In the genomic region with DNA sequence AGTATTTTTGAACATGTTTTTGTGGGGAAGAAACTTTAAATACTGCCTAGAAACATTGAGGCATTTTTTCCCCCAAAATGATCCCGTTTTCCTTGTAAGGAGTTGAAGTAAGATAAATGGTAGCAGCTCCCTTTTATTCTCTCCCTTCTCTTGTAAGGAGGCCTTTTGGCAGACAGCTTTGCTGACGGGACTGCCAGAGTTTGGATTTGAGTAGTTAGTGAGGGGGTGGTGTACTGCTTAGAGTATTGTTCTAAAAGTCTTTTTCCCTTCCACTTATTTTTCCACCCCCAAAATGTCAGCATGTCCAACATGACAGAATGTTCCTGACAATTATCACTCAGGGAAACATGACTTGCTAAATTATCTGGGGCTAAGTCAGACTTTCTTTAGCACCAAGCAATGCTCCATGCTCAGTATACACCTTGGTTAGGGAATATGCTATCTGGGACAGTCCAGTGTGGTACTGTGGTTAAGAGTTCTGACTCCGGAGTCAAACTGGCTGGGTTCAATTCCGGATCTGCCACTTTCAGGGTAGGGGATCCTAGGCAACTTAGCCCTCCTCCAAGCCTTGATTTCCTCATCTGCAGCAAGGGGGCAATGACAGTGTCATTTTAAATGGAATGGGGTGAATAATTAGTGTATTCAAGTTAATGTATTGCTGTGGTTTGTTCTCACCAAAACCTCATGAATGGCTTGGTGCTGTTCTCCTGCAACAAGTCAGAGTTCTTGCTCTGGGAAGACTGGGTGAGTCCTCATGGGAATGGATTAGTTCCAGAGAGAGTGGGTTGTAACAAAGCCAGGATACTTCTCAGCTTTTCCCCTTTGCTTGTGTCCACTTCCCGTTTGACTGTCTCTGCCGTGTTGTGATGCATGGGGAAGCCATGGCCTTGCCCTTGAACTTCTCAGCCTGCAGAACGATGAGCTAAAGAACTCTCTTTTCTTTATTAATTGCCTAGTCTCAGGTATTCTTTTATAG, we compare ENCODE assay signal across 11 cellular contexts.
DNase-seq lines count a peak whose midpoint lies in the region; ATAC-seq and TF ChIP-seq lines count a peak whose summit lies in the region.
"Had no signal": no experiment of that assay in that cellular context is flagged by ENCODE, and none has a peak within 500 bp of the region (broad histone marks: within the 10 kb centered on the region; RNA-seq: fewer than 3 reads in every experiment).

No MANE protein-coding gene starts in this region.

- H3K36me3 ChIP-seq in adipocyte (ENCODE audit: control insufficient read depth, insufficient read depth, low read length, severe bottlenecking) (no peaks in the 10 kb centered on the region), fibroblast of lung (ENCODE audit: control insufficient read depth, insufficient read depth, low read length) (peaks cover 2% of the 10 kb centered on the region), aorta (ENCODE audit: control insufficient read depth in 1 of 2, insufficient read depth in 2 of 2, low read length in 1 of 2) (no peaks in the 10 kb centered on the region)

- DNase-seq in adipocyte (ENCODE audit: low read depth) (no peak), fibroblast of lung (ENCODE audit: low read depth in 2 of 2) (peak; percentile 65 to 93), nephron progenitor cell (no peak), aorta (no peak), NCI-H345 treated with DMSO at 0.1 percent for 48 hours (lab: John Stamatoyannopoulos, UW; ENCODE audit: unreplicated experiment) (no peak)
- DNase-seq in effector CD4-positive, alpha-beta T cell, result no peak
- DNase-seq in activated T-cell treated with anti-CD3 and anti-CD28 coated beads, Interleukin-2, amount 50 U/mL, for 72 hours, result no peak
- DNase-seq: activated naive CD8-positive, alpha-beta T cell treated with anti-CD3 and anti-CD28 coated beads for 36 hours; H7; Kasumi-1; naive B cell had no signal

- H4K20me1 ChIP-seq in fibroblast of lung (ENCODE audit: control insufficient read depth, extremely low read depth, insufficient read depth, low read length), result no peaks in the 10 kb centered on the region

- no peak overlapping the region for H2AFZ ChIP-seq in fibroblast of lung (ENCODE audit: low read length)

- WGBS in aorta, 2 donors, result 32 to 40% methylated on average over 7 of the region's 7 CpGs

- TF ChIP-seq CTCF in fibroblast of lung (conservative IDR thresholded peaks at IDR 0.05 in 1 of 2, IDR thresholded peaks at IDR 0.05 in 1 of 2; ENCODE audit: low read depth in 1 of 2, low read length in 2 of 2), result no peak
- TF ChIP-seq CTCF in nephron progenitor cell (IDR thresholded peaks at IDR 0.05), result no peak

- peaks cover 44% of the 10 kb centered on the region for H3K36me3 Mint-ChIP-seq in nephron progenitor cell (ENCODE audit: low read depth)
- H3K36me3 Mint-ChIP-seq in activated T-cell treated with anti-CD3 and anti-CD28 coated beads, Interleukin-2, amount 50 U/mL, for 72 hours (ENCODE audit: insufficient read depth in 2 of 2), result no peaks in the 10 kb centered on the region
- H3K36me3 Mint-ChIP-seq: activated naive CD8-positive, alpha-beta T cell treated with anti-CD3 and anti-CD28 coated beads for 36 hours had no signal

- H3K27me3 ChIP-seq in adipocyte (replicated peaks; ENCODE audit: control insufficient read depth, insufficient read depth, low read length), result no peaks in the 10 kb centered on the region
- no peaks in the 10 kb centered on the region for H3K27me3 ChIP-seq in fibroblast of lung (ENCODE audit: control insufficient read depth, insufficient read depth, low read length)
- no peaks in the 10 kb centered on the region for H3K27me3 ChIP-seq in aorta (ENCODE audit: control insufficient read depth in 1 of 2, insufficient read depth in 2 of 2, low read length in 1 of 2)

- H3K27ac ChIP-seq in fibroblast of lung (ENCODE audit: insufficient read depth, low read length) (peak overlapping the region; percentile 65), aorta (ENCODE audit: low read depth in 1 of 2, low read length in 2 of 2) (peak overlapping the region; percentile 55 to 68)

- peak overlapping the region; percentile 36 for H3K27ac Mint-ChIP-seq in nephron progenitor cell
- no peak overlapping the region for H3K27ac Mint-ChIP-seq in activated T-cell treated with anti-CD3 and anti-CD28 coated beads, Interleukin-2, amount 50 U/mL, for 72 hours
- H3K27ac Mint-ChIP-seq: activated naive CD8-positive, alpha-beta T cell treated with anti-CD3 and anti-CD28 coated beads for 36 hours had no signal

- H3K27me3 Mint-ChIP-seq in nephron progenitor cell (ENCODE audit: low read depth, poor library complexity), result peaks cover 6% of the 10 kb centered on the region
- H3K27me3 Mint-ChIP-seq in activated T-cell treated with anti-CD3 and anti-CD28 coated beads, Interleukin-2, amount 50 U/mL, for 72 hours (ENCODE audit: low read depth), result no peaks in the 10 kb centered on the region
- H3K27me3 Mint-ChIP-seq: activated naive CD8-positive, alpha-beta T cell treated with anti-CD3 and anti-CD28 coated beads for 36 hours had no signal

- no peaks in the 10 kb centered on the region for H3K9me3 Mint-ChIP-seq in nephron progenitor cell
- H3K9me3 Mint-ChIP-seq in activated T-cell treated with anti-CD3 and anti-CD28 coated beads, Interleukin-2, amount 50 U/mL, for 72 hours, result no peaks in the 10 kb centered on the region
- H3K9me3 Mint-ChIP-seq: activated naive CD8-positive, alpha-beta T cell treated with anti-CD3 and anti-CD28 coated beads for 36 hours had no signal

- intact Hi-C loops in aorta (cut with DNase I), result no loop called here

- H3K4me1 ChIP-seq in adipocyte (ENCODE audit: control insufficient read depth, insufficient read depth, low read length) (peaks cover 35% of the 10 kb centered on the region), fibroblast of lung (ENCODE audit: control insufficient read depth, extremely low read depth, insufficient read depth, low read length) (peaks cover 21% of the 10 kb centered on the region), aorta (ENCODE audit: control insufficient read depth in 1 of 2, insufficient read depth in 2 of 2, low read length in 2 of 2) (peaks cover 0 to 2% of the 10 kb centered on the region in 2 donors)

- peaks cover 9% of the 10 kb centered on the region for H3K79me2 ChIP-seq in fibroblast of lung (ENCODE audit: control insufficient read depth, insufficient read depth, low read length)

- H3K9me3 ChIP-seq in adipocyte (ENCODE audit: control insufficient read depth, low read length) (peaks cover 6% of the 10 kb centered on the region), fibroblast of lung (ENCODE audit: control insufficient read depth, insufficient read depth, low read depth, low read length) (no peaks in the 10 kb centered on the region), aorta (ENCODE audit: control insufficient read depth, low read length) (no peaks in the 10 kb centered on the region)

- peaks cover 75% of the 10 kb centered on the region for H3K4me1 Mint-ChIP-seq in nephron progenitor cell
- peaks cover 20% of the 10 kb centered on the region for H3K4me1 Mint-ChIP-seq in activated T-cell treated with anti-CD3 and anti-CD28 coated beads, Interleukin-2, amount 50 U/mL, for 72 hours (ENCODE audit: low read depth)

- no peak overlapping the region for H3K4me3 ChIP-seq in adipocyte (ENCODE audit: low read length)
- H3K4me3 ChIP-seq in fibroblast of lung (replicated peaks in 1 of 4; ENCODE audit: control extremely low read depth in 1 of 4, insufficient read depth in 1 of 4, low read depth in 3 of 4, low read length in 4 of 4), result no peak overlapping the region
- H3K4me3 ChIP-seq in aorta (ENCODE audit: low read length in 2 of 2), result no peak overlapping the region

- no peak overlapping the region for H3K4me2 ChIP-seq in fibroblast of lung (ENCODE audit: extremely low read depth, insufficient read depth, low read length)

- peak overlapping the region; percentile 55 for H3K9ac ChIP-seq in adipocyte (ENCODE audit: low read length)
- no peak overlapping the region for H3K9ac ChIP-seq in fibroblast of lung (ENCODE audit: insufficient read depth, low read length)

- ATAC-seq in aorta (ENCODE audit: low FRiP score), result peak; percentile 62
- no peak for ATAC-seq in activated T-cell treated with anti-CD3 and anti-CD28 coated beads, Interleukin-2, amount 50 U/mL, for 72 hours (replicated peaks in 1 of 2)

- no peak overlapping the region for H3K4me3 Mint-ChIP-seq in nephron progenitor cell
- no peak overlapping the region for H3K4me3 Mint-ChIP-seq in activated T-cell treated with anti-CD3 and anti-CD28 coated beads, Interleukin-2, amount 50 U/mL, for 72 hours
- H3K4me3 Mint-ChIP-seq: activated naive CD8-positive, alpha-beta T cell treated with anti-CD3 and anti-CD28 coated beads for 36 hours; naive B cell had no signal

Comparison
In these comparisons a context has a peak if more than half of its experiments do, and no peak if none do; other contexts are left out.
1. DNase-seq: peak in fibroblast of lung (2 of 2); none in adipocyte (single experiment), nephron progenitor cell (single experiment), aorta (0 of 2), effector CD4-positive, alpha-beta T cell (single experiment), NCI-H345 treated with DMSO at 0.1 percent for 48 hours (single experiment) and activated T-cell treated with anti-CD3 and anti-CD28 coated beads, Interleukin-2, amount 50 U/mL, for 72 hours (0 of 2).